In genomic region chr1:208909011-208909410, GRCh38 we compare ENCODE assay signal across 22 cellular contexts.
"Had no signal": no experiment of that assay in that cellular context is flagged by ENCODE, and none has a peak within 500 bp of the region (broad histone marks: within the 10 kb centered on the region; RNA-seq: fewer than 3 reads in every experiment).

No MANE protein-coding gene starts in this region.

- H3K9me3 ChIP-seq: Peyer's patch, SJCRH30 had no signal

- H3K36me3 ChIP-seq: Peyer's patch, SJCRH30 had no signal

- DNase-seq: activated CD4-positive, alpha-beta T cell treated with anti-CD3 and anti-CD28 coated beads for 48 hours; activated CD4-positive, alpha-beta T cell treated with anti-CD3 and anti-CD28 coated beads, Interleukin-2, amount 50 U/mL, for 48 hours; activated CD4-positive, CD25-positive, alpha-beta regulatory T cell treated with anti-CD3 and anti-CD28 coated beads, Interleukin-2, amount 50 U/mL, for 72 hours; activated CD8-positive, alpha-beta memory T cell treated with anti-CD3 and anti-CD28 coated beads, Interleukin-2, amount 10 ng/mL, durations not matched to agents 7 days and 5 days; activated effector memory CD4-positive, alpha-beta T cell treated with Interleukin-2 at 50 U/mL for 16 hours; activated naive CD4-positive, alpha-beta T cell; activated T-cell treated with anti-CD3 and anti-CD28 coated beads, Interleukin-2, amount 50 U/mL, for 24 hours; aorta; cerebellar nuclear complex; NCI-H1105; NCI-H1436 treated with DMSO at 0.1 percent for 48 hours; NCI-H187; NCI-H2081; NCI-H510A treated with DMSO at 0.1 percent for 48 hours; NCI-H69; NK-92 treated with Interleukin-12 subunit alpha and Interleukin-12 subunit beta, amount 100 ng/mL, for 24 hours; OCI-M1; Peyer's patch; Right ventricle myocardium superior; SJCRH30 had no signal

- H3K4me3 ChIP-seq: Peyer's patch, SJCRH30 had no signal

- H3K27ac ChIP-seq: Peyer's patch, RWPE1, SJCRH30 had no signal

- ATAC-seq: activated CD8-positive, alpha-beta memory T cell treated with anti-CD3 and anti-CD28 coated beads, Interleukin-2, amount 10 ng/mL, durations not matched to agents 7 days and 5 days; WTC11 had no signal

- H3K4me1 ChIP-seq: Peyer's patch had no signal

- H3K27me3 ChIP-seq: Peyer's patch, SJCRH30 had no signal
